ENCODE assay signal across 8 cellular contexts in the genomic region with DNA sequence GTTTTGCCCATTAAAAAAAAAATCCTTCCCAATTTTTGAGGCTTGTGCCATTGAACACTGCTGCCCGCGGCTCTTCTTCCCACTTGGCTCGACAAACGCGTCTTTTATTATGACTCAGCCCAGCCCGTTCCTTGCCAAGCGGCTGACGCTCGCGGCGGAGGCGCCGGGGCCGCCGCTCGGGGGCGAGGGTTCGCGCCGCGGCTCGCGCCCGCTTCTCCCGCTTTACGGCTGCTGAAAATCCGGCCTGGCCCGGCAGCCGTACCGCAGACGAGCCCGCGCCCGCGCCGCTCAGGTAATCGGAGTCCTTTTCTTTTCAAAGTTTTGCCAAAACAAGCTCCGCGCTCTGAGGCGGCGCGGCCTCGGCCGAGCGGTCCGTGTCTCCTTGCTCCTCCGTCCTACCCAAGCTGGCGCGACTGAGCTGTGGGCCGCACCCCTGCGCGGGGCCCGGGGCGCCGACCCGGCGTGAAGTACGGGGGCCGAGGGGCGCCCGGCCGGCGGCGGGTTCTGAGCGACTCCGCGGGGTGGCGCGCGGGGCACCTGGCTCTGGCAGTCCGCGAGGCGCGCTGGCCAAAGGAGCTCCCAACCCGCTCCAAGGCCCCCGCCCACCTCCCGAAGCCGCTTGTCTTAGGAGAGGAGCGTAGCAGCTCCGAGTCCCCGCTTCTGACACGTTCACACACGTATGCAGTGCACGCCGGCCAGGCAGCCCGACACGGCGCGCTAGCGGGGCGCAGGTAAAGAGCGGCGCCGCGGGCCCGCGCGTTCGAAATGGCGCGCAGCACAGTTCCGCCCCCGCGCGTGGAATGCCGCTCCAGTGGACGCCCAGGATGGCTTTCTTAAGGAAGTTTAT.
DNase-seq lines count a peak whose midpoint lies in the region; ATAC-seq and TF ChIP-seq lines count a peak whose summit lies in the region.

No MANE protein-coding gene starts in this region.

- H3K9me3 Mint-ChIP-seq in activated T-cell treated with anti-CD3 and anti-CD28 coated beads, Interleukin-2, amount 50 U/mL, for 24 hours, result no peaks in the 10 kb centered on the region
- no peaks in the 10 kb centered on the region for H3K9me3 Mint-ChIP-seq in naive B cell
- H3K9me3 Mint-ChIP-seq in stimulated activated memory B cell treated with anti-CD40 and anti-IgM and Interleukin-4, amounts not matched to agents 10 μg/mL and 1 μg/mL and 100 μg/mL, for 72 hours, result peaks cover 2% of the 10 kb centered on the region

- DNase-seq in CMK (ENCODE audit: low read depth) (peak; percentile 50), GM20000 (ENCODE audit: low spot score) (peak; percentile 37), HS-27A (ENCODE audit: low read depth) (peak; percentile 68), NCI-H82 treated with DMSO at 0.1 percent for 48 hours (lab: John Stamatoyannopoulos, UW; ENCODE audit: unreplicated experiment) (peak; percentile 75), fibroblast of peridontal ligament (ENCODE audit: extremely low read depth) (peak; percentile 94), naive B cell (peak; percentile 45)
- peak; percentile 73 for DNase-seq in activated T-cell treated with anti-CD3 and anti-CD28 coated beads, Interleukin-2, amount 50 U/mL, for 24 hours

- peaks cover 14% of the 10 kb centered on the region for H3K4me1 Mint-ChIP-seq in activated T-cell treated with anti-CD3 and anti-CD28 coated beads, Interleukin-2, amount 50 U/mL, for 24 hours (ENCODE audit: low read depth)
- peaks cover 10 to 13% (median 13%) of the 10 kb centered on the region in 3 donors for H3K4me1 Mint-ChIP-seq in naive B cell
- peaks cover 14% of the 10 kb centered on the region for H3K4me1 Mint-ChIP-seq in stimulated activated memory B cell treated with anti-CD40 and anti-IgM and Interleukin-4, amounts not matched to agents 10 μg/mL and 1 μg/mL and 100 μg/mL, for 72 hours

- H3K27ac Mint-ChIP-seq in activated T-cell treated with anti-CD3 and anti-CD28 coated beads, Interleukin-2, amount 50 U/mL, for 24 hours, result peak overlapping the region; percentile 44
- H3K27ac Mint-ChIP-seq in naive B cell, result no peak overlapping the region
- no peak overlapping the region for H3K27ac Mint-ChIP-seq in stimulated activated memory B cell treated with anti-CD40 and anti-IgM and Interleukin-4, amounts not matched to agents 10 μg/mL and 1 μg/mL and 100 μg/mL, for 72 hours

- H3K27me3 Mint-ChIP-seq in activated T-cell treated with anti-CD3 and anti-CD28 coated beads, Interleukin-2, amount 50 U/mL, for 24 hours, result peaks cover 26% of the 10 kb centered on the region
- peaks cover 8 to 19% (median 15%) of the 10 kb centered on the region in 3 donors for H3K27me3 Mint-ChIP-seq in naive B cell
- H3K27me3 Mint-ChIP-seq in stimulated activated memory B cell treated with anti-CD40 and anti-IgM and Interleukin-4, amounts not matched to agents 10 μg/mL and 1 μg/mL and 100 μg/mL, for 72 hours, result peaks cover 11% of the 10 kb centered on the region

- ATAC-seq in naive B cell (ENCODE audit: low read depth in 2 of 2), result peak; percentile 63 to 74
- peak; percentile 62 for ATAC-seq in stimulated activated memory B cell treated with anti-CD40 and anti-IgM and Interleukin-4, amounts not matched to agents 10 μg/mL and 1 μg/mL and 100 μg/mL, for 72 hours

- TF ChIP-seq CTCF in GM20000 (IDR thresholded peaks at IDR 0.05; ENCODE audit: extremely low read depth, missing control alignments), result no peak

- H3K36me3 Mint-ChIP-seq in activated T-cell treated with anti-CD3 and anti-CD28 coated beads, Interleukin-2, amount 50 U/mL, for 24 hours (ENCODE audit: low read depth), result no peaks in the 10 kb centered on the region
- H3K36me3 Mint-ChIP-seq in naive B cell, result no peaks in the 10 kb centered on the region
- no peaks in the 10 kb centered on the region for H3K36me3 Mint-ChIP-seq in stimulated activated memory B cell treated with anti-CD40 and anti-IgM and Interleukin-4, amounts not matched to agents 10 μg/mL and 1 μg/mL and 100 μg/mL, for 72 hours

- H3K4me3 Mint-ChIP-seq in activated T-cell treated with anti-CD3 and anti-CD28 coated beads, Interleukin-2, amount 50 U/mL, for 24 hours, result peak overlapping the region; percentile 76
- H3K4me3 Mint-ChIP-seq in naive B cell, result peak overlapping the region; percentile 72 to 87 (median 78)
- peak overlapping the region; percentile 49 for H3K4me3 Mint-ChIP-seq in stimulated activated memory B cell treated with anti-CD40 and anti-IgM and Interleukin-4, amounts not matched to agents 10 μg/mL and 1 μg/mL and 100 μg/mL, for 72 hours

Comparison
In these comparisons a context has a peak if more than half of its experiments do, and no peak if none do; other contexts are left out.
1. Peak in every context shown above with its lines: DNase-seq and ATAC-seq.
2. DNase-seq: peak in every context shown above with its lines; median percentile 94 in fibroblast of peridontal ligament; 75 in NCI-H82 treated with DMSO at 0.1 percent for 48 hours; 73 in activated T-cell treated with anti-CD3 and anti-CD28 coated beads, Interleukin-2, amount 50 U/mL, for 24 hours; 68 in HS-27A; 50 in CMK; 45 in naive B cell; 37 in GM20000.